ENCODE assay signal across 10 cellular contexts in the genomic region with DNA sequence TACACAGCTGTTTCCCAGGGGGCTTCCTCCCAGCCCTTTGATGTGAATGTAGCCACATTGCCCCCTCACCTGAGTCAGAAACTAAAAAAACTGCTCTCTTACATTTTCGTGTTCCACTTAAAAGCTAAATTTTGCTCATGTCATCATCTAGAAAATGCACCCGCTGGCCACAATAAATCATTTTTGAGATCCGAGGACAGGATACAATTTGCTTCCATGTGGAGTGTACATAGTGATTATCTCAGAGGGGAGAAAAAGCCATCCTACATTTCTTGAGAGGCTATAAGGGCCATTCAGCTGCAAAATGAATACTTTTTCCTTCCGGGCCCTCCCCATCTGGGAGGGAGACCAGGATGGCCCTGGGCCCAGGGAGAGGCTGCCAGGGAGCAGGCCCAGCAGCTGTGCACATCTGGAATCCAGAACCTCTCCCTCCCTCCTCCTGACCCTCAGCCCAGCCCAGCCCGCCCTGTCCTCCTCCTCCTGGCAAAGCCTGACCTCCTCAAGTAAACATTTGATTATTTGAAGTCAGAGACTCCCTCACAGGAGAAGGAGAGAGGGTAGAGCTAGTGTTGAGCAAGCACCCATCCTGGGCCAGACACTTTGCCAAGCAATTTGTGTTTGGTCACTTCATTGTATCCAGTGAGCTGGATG. TPM values are rescaled to one million over a fixed set of nuclear protein-coding genes. Genes with fewer than 3 reads are reported as not detected.
DNase-seq lines count a peak whose midpoint lies in the region; ATAC-seq and TF ChIP-seq lines count a peak whose summit lies in the region.
"Had no signal": no experiment of that assay in that cellular context is flagged by ENCODE, and none has a peak within 500 bp of the region (broad histone marks: within the 10 kb centered on the region; RNA-seq: fewer than 3 reads in every experiment).

No MANE protein-coding gene starts in this region.

- no peaks in the 10 kb centered on the region for H3K9me3 ChIP-seq in IMR-90 (ENCODE audit: control insufficient read depth, insufficient read depth, low read length)
- no peaks in the 10 kb centered on the region for H3K9me3 ChIP-seq in body of pancreas
- no peaks in the 10 kb centered on the region for H3K9me3 ChIP-seq in right atrium auricular region
- H3K9me3 ChIP-seq in thoracic aorta = no peaks in the 10 kb centered on the region

- no peaks in the 10 kb centered on the region for H3K27me3 ChIP-seq in IMR-90 (ENCODE audit: control insufficient read depth, insufficient read depth, low read length)
- no peaks in the 10 kb centered on the region for H3K27me3 ChIP-seq in body of pancreas
- no peaks in the 10 kb centered on the region for H3K27me3 ChIP-seq in right atrium auricular region
- H3K27me3 ChIP-seq in thoracic aorta (replicated peaks; ENCODE audit: insufficient read depth) = no peaks in the 10 kb centered on the region

- H3K4me3 ChIP-seq in IMR-90 (ENCODE audit: insufficient read depth, low read depth, low read length) = no peak overlapping the region
- no peak overlapping the region for H3K4me3 ChIP-seq in body of pancreas
- no peak overlapping the region for H3K4me3 ChIP-seq in right atrium auricular region
- H3K4me3 ChIP-seq in thoracic aorta = no peak overlapping the region

- no peak overlapping the region; the same call in 1 of the 2 replicates for H3K14ac ChIP-seq in IMR-90 (replicated peaks; ENCODE audit: low read depth, low read length)

- ATAC-seq in IMR-90 (ENCODE audit: low read depth) = peak; percentile 54
- ATAC-seq in body of pancreas = peak; percentile 50
- no peak for ATAC-seq in thoracic aorta (ENCODE audit: insufficient number of reproducible peaks, low FRiP score, low read depth)
- ATAC-seq in HG03354 (IDR thresholded peaks at IDR 0.05; ENCODE audit: poor library complexity, severe bottlenecking, unreplicated experiment) = no peak
- ATAC-seq in HG03025 (IDR thresholded peaks at IDR 0.05; ENCODE audit: low FRiP score, unreplicated experiment) = no peak

- no CpG with 5 or more reads among the region's 5 CpGs for WGBS in IMR-90 (ENCODE audit: extremely low coverage in 2 of 2, insufficient read length in 1 of 2), 2 experiments
- WGBS in body of pancreas, 2 donors = 64 to 83% methylated on average over 5 of the region's 5 CpGs

- H3K36me3 ChIP-seq in IMR-90 (ENCODE audit: control insufficient read depth, insufficient read depth, low read length) (no peaks in the 10 kb centered on the region), body of pancreas (replicated peaks in 1 of 2; ENCODE audit: insufficient read depth in 1 of 2, low read depth in 2 of 2) (no peaks in the 10 kb centered on the region), right atrium auricular region (no peaks in the 10 kb centered on the region), thoracic aorta (no peaks in the 10 kb centered on the region)

- H3K9me1 ChIP-seq in IMR-90 (ENCODE audit: insufficient read depth, low read length) = peaks cover 52% of the 10 kb centered on the region

- peak overlapping the region; percentile 76 for H2BK5ac ChIP-seq in IMR-90 (ENCODE audit: low read depth, low read length, poor library complexity, severe bottlenecking)

- H3K56ac ChIP-seq in IMR-90 (ENCODE audit: extremely low read depth, insufficient read depth, low read length) = no peak overlapping the region

- peak overlapping the region; percentile 62; the same call in 1 of the 2 replicates for H3K23ac ChIP-seq in IMR-90 (ENCODE audit: low read depth, low read length)

- peak overlapping the region; percentile 90; the same call in 1 of the 2 replicates for H3K4ac ChIP-seq in IMR-90 (ENCODE audit: low read depth, low read length)

- peak overlapping the region; percentile 47; the same call in 1 of the 2 replicates for H4K91ac ChIP-seq in IMR-90 (ENCODE audit: insufficient read depth, low read depth, low read length)

- H2BK15ac ChIP-seq in IMR-90 (ENCODE audit: low read depth, low read length) = peak overlapping the region; percentile 62; the same call in 2 of the 3 replicates

- H4K8ac ChIP-seq in IMR-90 (ENCODE audit: low read depth in 2 of 2, low read length in 2 of 2) = peak overlapping the region in 1 of 2 experiments; percentile 55; a peak in 3 of 4 replicates

- peak overlapping the region; percentile 39 for H3K18ac ChIP-seq in IMR-90 (ENCODE audit: low read depth, low read length)

- POLR2A ChIA-PET in IMR-90 (lab: Charles Lee; ENCODE audit: unreplicated experiment) = no interaction called here

- DNase-seq in IMR-90 (peak; percentile 48), body of pancreas (peak in 3 of 4 donors; percentile 19 to 36 (median 34)), right atrium auricular region (ENCODE audit: low spot score) (peak; percentile 82), thoracic aorta (ENCODE audit: low spot score) (no peak), midbrain (lab: John Stamatoyannopoulos, UW) (no peak)
- DNase-seq in stimulated activated CD8-positive, alpha-beta memory T cell treated with anti-CD3 and anti-CD28 coated beads, Interleukin-4, amount 100 ng/mL, for 48 hours = no peak
- DNase-seq: amniotic stem cell had no signal

- TF ChIP-seq RAD21 in IMR-90 (IDR thresholded peaks at IDR 0.05; ENCODE audit: low read length) = no peak

- H3K4me1 ChIP-seq in IMR-90 (ENCODE audit: control insufficient read depth, insufficient read depth, low read length) (peaks cover 54% of the 10 kb centered on the region), body of pancreas (no peaks in the 10 kb centered on the region), right atrium auricular region (peaks cover 0 to 75% of the 10 kb centered on the region in 2 donors), thoracic aorta (ENCODE audit: control insufficient read depth in 1 of 2, low read depth in 2 of 2) (peaks cover 16 to 52% of the 10 kb centered on the region in 2 donors)

- peak overlapping the region; percentile 45; the same call in 1 of the 2 replicates for H2BK20ac ChIP-seq in IMR-90 (ENCODE audit: low read depth, low read length)

- H2BK120ac ChIP-seq in IMR-90 (ENCODE audit: low read depth, low read length) = peak overlapping the region; percentile 60

- 0 out of 2 replicates have a peak overlapping the region, but pooled peaks have one; percentile 27 for H2AK5ac ChIP-seq in IMR-90 (ENCODE audit: low read depth, low read length)

- peaks cover 14 to 78% of the 10 kb centered on the region in 2 experiments; a peak in 3 of 4 replicates for H3K79me1 ChIP-seq in IMR-90 (ENCODE audit: low read depth in 1 of 2, low read length in 2 of 2)

- H3K27ac ChIP-seq in IMR-90 (ENCODE audit: insufficient read depth, low read length) (peak overlapping the region; percentile 73; the same call in 1 of the 2 replicates), body of pancreas (no peak overlapping the region), right atrium auricular region (peak overlapping the region; percentile 48 to 68), thoracic aorta (peak overlapping the region; percentile 41 to 52)

- no peak overlapping the region for H2AK9ac ChIP-seq in IMR-90 (replicated peaks; ENCODE audit: low read depth, low read length, poor library complexity)

- TF ChIP-seq CTCF in IMR-90 (conservative IDR thresholded peaks at IDR 0.05; ENCODE audit: low read depth, low read length) (no peak), body of pancreas (IDR thresholded peaks at IDR 0.05) (no peak), right atrium auricular region (IDR thresholded peaks at IDR 0.05) (no peak), thoracic aorta (IDR thresholded peaks at IDR 0.05) (no peak)

- H2AFZ ChIP-seq in IMR-90 (replicated peaks; ENCODE audit: low read length, poor library complexity) = no peak overlapping the region

- BruUV-seq in IMR-90 (replicated peaks; lab: Mats Ljungman, UMichigan) = no TSS peak

- TF ChIP-seq POLR2A in IMR-90 (IDR thresholded peaks at IDR 0.05; ENCODE audit: low read depth, low read length) (no peak), body of pancreas (IDR thresholded peaks at IDR 0.05) (no peak)

- H3K9ac ChIP-seq in IMR-90 (ENCODE audit: low read depth, low read length) = no peak overlapping the region

- peak overlapping the region; percentile 47 for H4K5ac ChIP-seq in IMR-90 (ENCODE audit: low read depth, low read length)

- H3K4me2 ChIP-seq in IMR-90 (ENCODE audit: low read depth, low read length) = no peak overlapping the region

- intact Hi-C loops in IMR-90 (cut with micrococcal nuclease) (no loop called here), body of pancreas (cut with DNase I) (no loop called here)

- CTCF ChIA-PET in IMR-90 (lab: Yijun Ruan, JAX) = no interaction called here

- in situ Hi-C loops in IMR-90 (cut with MboI; ENCODE audit: low sequenced_read_pairs) = no loop called here

- dilution Hi-C loops in IMR-90 (cut with HindIII; ENCODE audit: low sequenced_read_pairs, unreplicated experiment) = no loop called here

- no peaks in the 10 kb centered on the region; the same call in 1 of the 2 replicates for H4K20me1 ChIP-seq in IMR-90 (ENCODE audit: insufficient read depth, low read length)

TF ChIP-seq in IMR-90, 13 proteins besides CTCF, POLR2A, EP300 and RAD21:
- no peak for TF ChIP-seq BHLHE40 (IDR thresholded peaks at IDR 0.05; ENCODE audit: low read depth, low read length)
- peak; percentile 49; the same call in 1 of the 2 replicates for TF ChIP-seq CEBPB (IDR thresholded peaks at IDR 0.05; ENCODE audit: low read depth, low read length)
TF ChIP-seq in IMR-90: peak in this region for 1.

RNA-seq across cellular contexts. Expression of a gene that starts 59.1 kb away (rescaled TPM):
- total RNA-seq in IMR-90 (2012; rRNA removed) (9.3 and 9.7 TPM in 2 replicates), body of pancreas (1 to 10 TPM; 1.0 to 4.0 TPM), right atrium auricular region (1 to 10 TPM; 6.0 to 9.7 TPM), thoracic aorta (1 to 10 TPM; 4.3 to 8.5 TPM)
- polyA plus RNA-seq in IMR-90 (2012; rRNA removed) = 39.3 and 43.2 TPM in 2 replicates
- 29.1 and 32.4 TPM in 2 replicates for polyA plus RNA-seq in IMR-90 (2012; cell fraction: cytosol; rRNA removed)
- 24.4 and 27.5 TPM in 2 replicates for polyA plus RNA-seq in IMR-90 (2012; cell fraction: nucleus; rRNA removed; ENCODE audit: low replicate concordance)
- total RNA-seq: T-helper 2 cell treated with Interferon-gamma antibody and Interleukin-4, amounts not matched to agents 100 ng/mL and 5 ng/mL, for 36 hours had no signal

Comparison
In these comparisons a context has a peak if more than half of its experiments do, and no peak if none do; other contexts are left out.
1. ATAC-seq: peak in IMR-90 (single experiment) and body of pancreas (single experiment); none in thoracic aorta (single experiment), HG03354 (single experiment) and HG03025 (single experiment).
2. DNase-seq: peak in IMR-90 (single experiment), body of pancreas (3 of 4) and right atrium auricular region (single experiment); none in thoracic aorta (single experiment), midbrain (single experiment) and stimulated activated CD8-positive, alpha-beta memory T cell treated with anti-CD3 and anti-CD28 coated beads, Interleukin-4, amount 100 ng/mL, for 48 hours (single experiment).
3. H3K27ac ChIP-seq: peak in IMR-90 (single experiment), right atrium auricular region (2 of 2) and thoracic aorta (2 of 2); none in body of pancreas (0 of 4).